Comparison of ENCODE assay signal across 8 cellular contexts in the genomic region with DNA sequence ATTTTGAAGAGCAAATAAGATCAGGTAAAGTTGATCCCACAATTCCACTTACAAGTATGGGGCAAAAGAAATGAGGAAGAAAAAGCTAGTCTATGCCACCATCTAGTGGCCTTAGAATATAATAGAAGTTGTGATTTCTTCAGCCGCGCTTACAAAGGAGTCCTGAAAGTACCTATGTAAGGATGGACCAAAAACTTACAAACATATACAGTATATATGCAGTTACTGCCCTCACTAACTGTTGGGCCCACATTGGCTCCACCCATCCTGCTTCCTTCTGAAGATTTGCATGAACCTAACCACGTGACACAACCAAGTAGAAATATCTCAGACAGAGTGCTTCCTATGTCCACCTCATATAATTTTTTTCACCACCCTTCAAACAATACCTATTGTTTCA. TPM values are rescaled to one million over a fixed set of nuclear protein-coding genes. Genes with fewer than 3 reads are reported as not detected.
DNase-seq lines count a peak whose midpoint lies in the region; ATAC-seq, FAIRE-seq and TF ChIP-seq lines count a peak whose summit lies in the region.

No MANE protein-coding gene starts in this region.

- 8 to 13% methylated on average over 3 of the region's 3 CpGs for WGBS in pancreas, 2 donors

- TF ChIP-seq CTCF in AG04449 (IDR thresholded peaks at IDR 0.05; ENCODE audit: insufficient read depth, low read length, missing control alignments) (peak; percentile 19), pancreas (IDR thresholded peaks at IDR 0.05) (peak in 1 of 4 donors; percentile 24)

- TF ChIP-seq POLR2A in GM12891 (IDR thresholded peaks at IDR 0.05; ENCODE audit: low read depth, low read length) = no peak

- no peaks in the 10 kb centered on the region for H3K4me1 ChIP-seq in pancreas

- intact Hi-C loops in pancreas (cut with DNase I) = no loop called here

- FAIRE-seq in GM12891 (lab: Jason Lieb, UNC) (peak; percentile 73), pancreas (lab: Jason Lieb, UNC) (no peak)

- no peaks in the 10 kb centered on the region for H3K36me3 ChIP-seq in pancreas

- H3K27ac ChIP-seq in pancreas = no peak overlapping the region

- H3K4me3 ChIP-seq in AG04449 (ENCODE audit: low read depth, low read length) (no peak overlapping the region), pancreas (no peak overlapping the region)

- DNase-seq in AG04449 (ENCODE audit: low read depth, low spot score) (peak; percentile 3), GM12891 (ENCODE audit: insufficient read length, low spot score) (no peak), NAMALWA (ENCODE audit: low spot score) (peak; percentile 76), RPMI7951 (ENCODE audit: low read depth) (peak; percentile 57), epidermal melanocyte (ENCODE audit: insufficient read length, low spot score) (peak; percentile 48), pancreas (no peak)
- DNase-seq in activated CD4-positive, CD25-positive, alpha-beta regulatory T cell (lab: John Stamatoyannopoulos, UW) = no peak

- POLR2A ChIA-PET in AG04449 (lab: Yijun Ruan, JAX) = no interaction called here

- ATAC-seq in HG02642 (IDR thresholded peaks at IDR 0.05; ENCODE audit: poor library complexity, unreplicated experiment) = peak; percentile 65
- peak in 3 of 4 donors; percentile 63 to 79 (median 72) for ATAC-seq in pancreas

- CTCF ChIA-PET in AG04449 (lab: Yijun Ruan, JAX) = no interaction called here

- H3K27me3 ChIP-seq in pancreas = no peaks in the 10 kb centered on the region

- H3K9me3 ChIP-seq in pancreas = no peaks in the 10 kb centered on the region

TF ChIP-seq in GM12891, 5 proteins besides CTCF, POLR2A, EP300 and RAD21:
- TF ChIP-seq POLR2AphosphoS5 (IDR thresholded peaks at IDR 0.05; ENCODE audit: low read depth, low read length) = no peak
- TF ChIP-seq PAX5 (IDR thresholded peaks at IDR 0.05; ENCODE audit: insufficient read depth, low read length, severe bottlenecking) = no peak
- TF ChIP-seq TAF1 (IDR thresholded peaks at IDR 0.05; ENCODE audit: low read depth, low read length) = no peak
- TF ChIP-seq SPI1 (IDR thresholded peaks at IDR 0.05; ENCODE audit: low read depth, low read length) = no peak

RNA-seq across cellular contexts. Expression of a gene that starts 11.7 kb away (rescaled TPM):
- polyA plus RNA-seq in GM12891 (2012; ENCODE audit: low read depth, missing spikeins) = not detected
- total RNA-seq in RPMI7951 (2014; rRNA removed; shearing (Covaris generic)) = not detected in 2 replicates
- total RNA-seq in pancreas = not detected
- not detected for polyA plus RNA-seq in pancreas

Comparison
In these comparisons a context has a peak if more than half of its experiments do, and no peak if none do; other contexts are left out.
1. DNase-seq: peak in AG04449 (single experiment), NAMALWA (single experiment), RPMI7951 (single experiment) and epidermal melanocyte (single experiment); none in GM12891 (single experiment), pancreas (0 of 6) and activated CD4-positive, CD25-positive, alpha-beta regulatory T cell (0 of 4).